Comparison of ENCODE assay signal across 1 cellular context in the genomic region with DNA sequence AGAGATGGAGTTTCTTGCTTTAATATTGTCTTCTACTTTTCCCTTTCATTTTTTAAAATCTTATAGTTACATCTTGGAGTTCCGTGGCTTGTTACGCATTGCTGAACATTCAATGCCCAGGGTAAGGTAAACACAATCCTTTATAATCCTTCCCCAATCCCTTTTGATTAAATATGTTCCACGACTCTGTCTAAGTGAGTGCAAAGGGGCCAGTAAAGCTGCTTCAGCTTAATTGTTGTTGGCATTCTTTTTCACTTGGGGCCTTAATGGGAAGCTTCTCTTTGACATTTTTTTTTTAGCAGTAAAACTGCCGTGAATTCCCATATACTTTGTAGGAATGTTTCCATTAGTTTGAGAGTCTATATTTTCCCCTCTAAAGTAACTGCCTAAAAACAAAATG.
TF ChIP-seq lines count a peak whose summit lies in the region.

No MANE protein-coding gene starts in this region.

TF ChIP-seq in WTC11, 78 proteins besides CTCF, POLR2A, EP300 and RAD21 (continued from another document):
- TF ChIP-seq, protein P1, sequence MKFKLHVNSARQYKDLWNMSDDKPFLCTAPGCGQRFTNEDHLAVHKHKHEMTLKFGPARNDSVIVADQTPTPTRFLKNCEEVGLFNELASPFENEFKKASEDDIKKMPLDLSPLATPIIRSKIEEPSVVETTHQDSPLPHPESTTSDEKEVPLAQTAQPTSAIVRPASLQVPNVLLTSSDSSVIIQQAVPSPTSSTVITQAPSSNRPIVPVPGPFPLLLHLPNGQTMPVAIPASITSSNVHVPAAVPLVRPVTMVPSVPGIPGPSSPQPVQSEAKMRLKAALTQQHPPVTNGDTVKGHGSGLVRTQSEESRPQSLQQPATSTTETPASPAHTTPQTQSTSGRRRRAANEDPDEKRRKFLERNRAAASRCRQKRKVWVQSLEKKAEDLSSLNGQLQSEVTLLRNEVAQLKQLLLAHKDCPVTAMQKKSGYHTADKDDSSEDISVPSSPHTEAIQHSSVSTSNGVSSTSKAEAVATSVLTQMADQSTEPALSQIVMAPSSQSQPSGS (CRISPR knock-in tag; IDR thresholded peaks at IDR 0.05; ENCODE audit: borderline replicate concordance, low read depth) = no peak
